Comparison of ENCODE assay signal across 8 cellular contexts in genomic region chr5:36744678-36745659, GRCh38.
DNase-seq lines count a peak whose midpoint lies in the region; ATAC-seq, FAIRE-seq and TF ChIP-seq lines count a peak whose summit lies in the region.

No MANE protein-coding gene starts in this region.

- H3K27ac ChIP-seq in muscle layer of colon (ENCODE audit: low read depth, low read length): no peak overlapping the region
- H3K27ac ChIP-seq in upper lobe of left lung: peak overlapping the region; percentile 64 to 78 (median 66)

- ATAC-seq in GM19372 (IDR thresholded peaks at IDR 0.05; ENCODE audit: low read depth, unreplicated experiment) (peak; percentile 67), HG03432 (IDR thresholded peaks at IDR 0.05; ENCODE audit: unreplicated experiment) (peak; percentile 79), upper lobe of left lung (ENCODE audit: low FRiP score in 2 of 2) (peak; percentile 87 to 91)

- peak in 2 of 4 donors; percentile 6 to 39 for TF ChIP-seq POLR2A in upper lobe of left lung (IDR thresholded peaks at IDR 0.05)

- peak in 1 of 4 donors; percentile 12 for TF ChIP-seq EP300 in upper lobe of left lung (IDR thresholded peaks at IDR 0.05)

- WGBS in upper lobe of left lung, 2 donors: 1 to 2% methylated on average over 37 to 53 of the region's 53 CpGs

- TF ChIP-seq CTCF in D721Med (IDR thresholded peaks at IDR 0.05; ENCODE audit: insufficient read depth, missing control alignments) (peak; percentile 70), upper lobe of left lung (IDR thresholded peaks at IDR 0.05) (peak; percentile 39 to 81 (median 66))

- H3K4me1 ChIP-seq in muscle layer of colon (ENCODE audit: insufficient read depth, low read length) (peaks cover 8% of the 10 kb centered on the region), upper lobe of left lung (peaks cover 9 to 24% (median 22%) of the 10 kb centered on the region in 4 donors)

- DNase-seq in D721Med (ENCODE audit: insufficient read length, low spot score): peak; percentile 50
- peak; percentile 80 for DNase-seq in NCI-H345 treated with DMSO at 0.1 percent for 48 hours (lab: John Stamatoyannopoulos, UW; ENCODE audit: unreplicated experiment)
- DNase-seq in activated CD8-positive, alpha-beta memory T cell treated with anti-CD3 and anti-CD28 coated beads, Interleukin-2, amount 50 U/mL, for 4 hours: peak; percentile 21
- DNase-seq in fibroblast of gingiva (ENCODE audit: low read depth): peak; percentile 49
- peak; percentile 89 to 92 for DNase-seq in upper lobe of left lung

- H3K36me3 ChIP-seq in muscle layer of colon (ENCODE audit: insufficient read depth, low read length): no peaks in the 10 kb centered on the region
- H3K36me3 ChIP-seq in upper lobe of left lung: no peaks in the 10 kb centered on the region

- peak overlapping the region; percentile 23 for H3K9ac ChIP-seq in muscle layer of colon (ENCODE audit: low read length)

- no peaks in the 10 kb centered on the region for H3K9me3 ChIP-seq in muscle layer of colon (ENCODE audit: low read length)
- no peaks in the 10 kb centered on the region for H3K9me3 ChIP-seq in upper lobe of left lung

- H3K4me3 ChIP-seq in muscle layer of colon (ENCODE audit: low read depth in 1 of 2, low read length in 2 of 2) (peak overlapping the region; percentile 76 to 90), upper lobe of left lung (peak overlapping the region; percentile 44 to 60 (median 55))

- H3K27me3 ChIP-seq in muscle layer of colon (ENCODE audit: control insufficient read depth in 1 of 2, insufficient read depth in 2 of 2, low read length in 2 of 2) (no peaks in the 10 kb centered on the region), upper lobe of left lung (peaks cover 0 to 3% (median 0%) of the 10 kb centered on the region in 4 donors)

- FAIRE-seq in D721Med (lab: Jason Lieb, UNC): no peak

Comparison
In these comparisons a context has a peak if more than half of its experiments do, and no peak if none do; other contexts are left out.
1. DNase-seq: peak in every context shown above with its lines; median percentile 90 in upper lobe of left lung; 80 in NCI-H345 treated with DMSO at 0.1 percent for 48 hours; 50 in D721Med; 49 in fibroblast of gingiva; 21 in activated CD8-positive, alpha-beta memory T cell treated with anti-CD3 and anti-CD28 coated beads, Interleukin-2, amount 50 U/mL, for 4 hours.